In genomic region chr12:71107976-71108749, GRCh38 we compare ENCODE assay signal across 26 cellular contexts. TPM values are rescaled to one million over a fixed set of nuclear protein-coding genes. Genes with fewer than 3 reads are reported as not detected.
"Had no signal": no experiment of that assay in that cellular context is flagged by ENCODE, and none has a peak within 500 bp of the region (broad histone marks: within the 10 kb centered on the region; RNA-seq: fewer than 3 reads in every experiment).

No MANE protein-coding gene starts in this region.

- DNase-seq: activated B cell treated with CpG ODN at 0.5 μM for 24 hours; activated CD4-positive, alpha-beta T cell treated with anti-CD3 and anti-CD28 coated beads for 1 hour; activated CD4-positive, alpha-beta T cell treated with anti-CD3 and anti-CD28 coated beads, Interleukin-2, amount 10 ng/mL, durations not matched to agents 24 days and 14 days; activated CD4-positive, alpha-beta T cell treated with anti-CD3 and anti-CD28 coated beads, Interleukin-2, amount 50 U/mL, for 48 hours; activated CD8-positive, alpha-beta memory T cell treated with anti-CD3 and anti-CD28 coated beads, Interleukin-2, amount 10 ng/mL, durations not matched to agents 7 days and 5 days; activated effector memory CD4-positive, alpha-beta T cell treated with anti-CD3 and anti-CD28 coated beads, Interleukin-2, amount 50 U/mL, for 16 hours; activated naive CD4-positive, alpha-beta T cell treated with Interleukin-2 at 50 U/mL for 16 hours; activated naive CD8-positive, alpha-beta T cell treated with anti-CD3 and anti-CD28 coated beads, Interleukin-2, amount 50 U/mL, for 24 hours; activated T-cell treated with anti-CD3 and anti-CD28 coated beads, Interleukin-2, amount 50 U/mL, for 4 hours; amniotic stem cell; MG63; MV-4-11; NCI-H1105; NCI-H1436; NCI-H1694 treated with DMSO at 0.1 percent for 48 hours; NCI-H2029 treated with DMSO at 0.1 percent for 48 hours; NCI-H510A treated with DMSO at 0.1 percent for 48 hours; NCI-H69; NK-92 treated with Interleukin-12 subunit alpha and Interleukin-12 subunit beta, amount 100 ng/mL, for 24 hours; T-cell; T-helper 2 cell; T1000 had no signal

- H3K27me3 ChIP-seq: MG63 had no signal

- ATAC-seq: activated CD8-positive, alpha-beta memory T cell treated with anti-CD3 and anti-CD28 coated beads, Interleukin-2, amount 10 ng/mL, durations not matched to agents 7 days and 5 days; activated naive CD4-positive, alpha-beta T cell treated with anti-CD3 and anti-CD28 coated beads, Interleukin-2, amount 50 U/mL, for 72 hours; activated naive CD8-positive, alpha-beta T cell treated with anti-CD3 and anti-CD28 coated beads, Interleukin-2, amount 50 U/mL, for 24 hours; activated T-cell treated with anti-CD3 and anti-CD28 coated beads, Interleukin-2, amount 50 U/mL, for 4 hours; T-cell had no signal

- H3K36me3 ChIP-seq: MG63 had no signal

- H3K27ac ChIP-seq: KMS-11, SK-N-MC had no signal

- H3K4me3 ChIP-seq: MG63, SK-N-MC had no signal

RNA-seq across cellular contexts. Expression of gene TSPAN8, which starts 49.6 kb away (rescaled TPM):
- total RNA-seq: activated B cell treated with CpG ODN at 0.5 μM for 24 hours; activated CD4-positive, alpha-beta T cell treated with anti-CD3 and anti-CD28 coated beads, Interleukin-2, amount 10 ng/mL, durations not matched to agents 24 days and 14 days; activated CD8-positive, alpha-beta memory T cell treated with anti-CD3 and anti-CD28 coated beads, Interleukin-2, amount 10 ng/mL, durations not matched to agents 7 days and 5 days; activated naive CD4-positive, alpha-beta T cell treated with anti-CD3 and anti-CD28 coated beads, Interleukin-2, amount 50 U/mL, for 72 hours; astrocyte had no signal
